Comparison of ENCODE assay signal across 13 cellular contexts in genomic region chr14:71606575-71606974, GRCh38.
"Had no signal": no experiment of that assay in that cellular context is flagged by ENCODE, and none has a peak within 500 bp of the region (broad histone marks: within the 10 kb centered on the region; RNA-seq: fewer than 3 reads in every experiment).

No MANE protein-coding gene starts in this region.

- H3K4me2 ChIP-seq: hepatocyte had no signal

- H3K4me1 ChIP-seq: body of pancreas, parathyroid adenoma had no signal

- FAIRE-seq: kidney had no signal

- H2AFZ ChIP-seq: hepatocyte, parathyroid adenoma had no signal

- DNase-seq: activated CD4-positive, alpha-beta T cell treated with anti-CD3 and anti-CD28 coated beads, Interleukin-2, amount 50 U/mL, for 48 hours; amniotic stem cell; body of pancreas; erythroblast; kidney; left ventricle myocardium superior; retina had no signal

- H3K9ac ChIP-seq: parathyroid adenoma had no signal

- H3K4me3 ChIP-seq: body of pancreas, hepatocyte, tibial nerve had no signal

- H3K27me3 ChIP-seq: body of pancreas, hepatocyte, tibial nerve had no signal

- H3K27ac ChIP-seq: body of pancreas, hepatocyte, parathyroid adenoma, tibial nerve had no signal

- H3K27me3 Mint-ChIP-seq: activated naive CD4-positive, alpha-beta T cell treated with anti-CD3 and anti-CD28 coated beads, Interleukin-2, amount 10 ng/mL, durations not matched to agents 7 days and 5 days; central memory CD8-positive, alpha-beta T cell had no signal

- H3K36me3 ChIP-seq: tibial nerve had no signal

- H3K27ac Mint-ChIP-seq: activated naive CD4-positive, alpha-beta T cell treated with anti-CD3 and anti-CD28 coated beads, Interleukin-2, amount 10 ng/mL, durations not matched to agents 7 days and 5 days; activated T-helper 1 cell treated with anti-CD3 and anti-CD28 coated beads, Interleukin-12 subunit alpha, Interleukin-12 subunit beta, Interleukin-2, Interleukin-4 antibody, amounts not matched to agents 30 ng/mL and 10 ng/mL and 1 ng/mL, durations not matched to agents 14 hours and 24 hours and 36 hours had no signal

- ATAC-seq: body of pancreas, left ventricle myocardium superior had no signal

- H3K9me3 ChIP-seq: body of pancreas had no signal

- H3K4me3 Mint-ChIP-seq: activated naive CD4-positive, alpha-beta T cell treated with anti-CD3 and anti-CD28 coated beads, Interleukin-2, amount 10 ng/mL, durations not matched to agents 7 days and 5 days; activated T-helper 1 cell treated with anti-CD3 and anti-CD28 coated beads, Interleukin-12 subunit alpha, Interleukin-12 subunit beta, Interleukin-2, Interleukin-4 antibody, amounts not matched to agents 30 ng/mL and 10 ng/mL and 1 ng/mL, durations not matched to agents 14 hours and 24 hours and 36 hours; central memory CD8-positive, alpha-beta T cell had no signal
